In the genomic region with DNA sequence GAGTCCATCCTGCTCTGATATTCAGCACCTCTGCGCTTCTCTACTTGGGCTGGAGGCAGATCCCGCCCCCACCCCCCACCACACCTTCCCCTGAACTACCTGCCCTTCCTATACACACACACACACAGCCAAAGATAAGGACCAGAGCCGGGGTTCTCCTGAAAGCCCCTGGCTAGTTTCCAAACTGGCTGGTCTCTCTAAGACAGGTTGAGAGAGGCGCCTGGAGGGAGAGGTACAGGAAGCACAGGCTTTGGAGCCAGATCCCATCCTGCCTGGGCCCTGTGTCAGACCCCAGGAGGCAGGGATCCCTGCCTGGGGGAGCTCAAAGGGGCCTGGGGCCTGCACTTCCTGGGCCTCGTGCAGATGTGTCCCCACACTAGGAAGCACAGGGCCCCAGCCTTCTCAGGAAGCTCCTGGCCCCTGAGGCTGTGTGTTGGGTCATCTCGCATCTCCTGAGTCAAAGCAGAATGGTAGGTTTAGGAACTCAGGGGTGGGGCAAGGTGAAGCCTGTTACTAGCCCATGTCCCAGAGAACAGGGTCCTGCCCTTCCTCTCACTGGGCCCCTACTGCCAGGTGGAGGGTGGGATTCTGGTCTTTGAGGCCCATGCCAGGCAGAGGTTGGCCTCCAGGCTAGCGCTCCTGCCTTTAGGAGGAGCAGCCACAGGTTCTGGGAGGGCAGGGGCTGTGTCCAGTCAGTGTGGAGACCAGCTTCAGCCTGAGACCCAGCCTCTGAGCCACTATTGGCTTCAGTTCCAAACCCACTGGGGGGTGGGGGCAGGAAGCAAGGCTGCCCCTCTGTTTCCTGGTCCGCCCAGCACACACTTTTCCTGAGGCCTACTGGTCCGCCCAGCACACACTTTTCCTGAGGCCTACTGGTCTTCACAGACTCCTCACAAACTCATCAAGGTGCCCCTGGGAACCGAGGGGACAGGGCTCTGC, we compare ENCODE assay signal across 14 cellular contexts. TPM values are rescaled to one million over a fixed set of nuclear protein-coding genes. Genes with fewer than 3 reads are reported as not detected.
A peak's percentile ranks its signal among the peaks of the same experiment; 100 is the strongest.
DNase-seq lines count a peak whose midpoint lies in the region; ATAC-seq and TF ChIP-seq lines count a peak whose summit lies in the region.
"Had no signal": no experiment of that assay in that cellular context is flagged by ENCODE, and none has a peak within 500 bp of the region (broad histone marks: within the 10 kb centered on the region; RNA-seq: fewer than 3 reads in every experiment).

No MANE protein-coding gene starts in this region.

- DNase-seq in NCI-H510A treated with DMSO at 0.1 percent for 48 hours (lab: John Stamatoyannopoulos, UW) (peak; percentile 11), NCI-H510A (lab: John Stamatoyannopoulos, UW) (no peak), PC-9 (peak; percentile 69 to 86), pulmonary artery endothelial cell (ENCODE audit: low read depth, low spot score) (peak; percentile 13), C1 segment of cervical spinal cord (lab: John Stamatoyannopoulos, UW) (no peak), NCI-H2029 treated with DMSO at 0.1 percent for 48 hours (lab: John Stamatoyannopoulos, UW) (no peak), glomerular visceral epithelial cell (ENCODE audit: extremely low spot score) (no peak)
- DNase-seq: activated CD8-positive, alpha-beta T cell treated with anti-CD3 and anti-CD28 coated beads, Interleukin-2, amount 10 ng/mL, durations not matched to agents 7 days and 5 days; left ventricle myocardium inferior had no signal

- no peak for TF ChIP-seq CTCF in PC-9 (conservative IDR thresholded peaks at IDR 0.05)

- peaks cover 35% of the 10 kb centered on the region; the same call in 1 of the 2 replicates for H3F3A ChIP-seq in PC-9 (ENCODE audit: insufficient read depth, low read depth)

- ATAC-seq in esophagus mucosa = peak; percentile 72
- ATAC-seq: activated CD8-positive, alpha-beta T cell treated with anti-CD3 and anti-CD28 coated beads, Interleukin-2, amount 10 ng/mL, durations not matched to agents 7 days and 5 days had no signal

- POLR2A ChIA-PET in PC-9 (lab: Charles Lee; ENCODE audit: unreplicated experiment) = interaction anchor here (0.6 to 0.7 kb wide), 3 partner anchors 15 to 110 kb away, joined by 3 to 5 read pairs (median 3); no protein-coding TSS in a partner anchor

- no peaks in the 10 kb centered on the region for H3K36me3 ChIP-seq in PC-9 (ENCODE audit: low read depth)
- H3K36me3 ChIP-seq: left ventricle myocardium inferior had no signal

- no peaks in the 10 kb centered on the region for H3K9me2 ChIP-seq in PC-9 (ENCODE audit: insufficient read depth)

- H3K4me1 ChIP-seq in PC-9 (replicated peaks; ENCODE audit: insufficient read depth) = peaks cover 39% of the 10 kb centered on the region

- peak overlapping the region; percentile 48 for H3K4me2 ChIP-seq in PC-9

- no peak overlapping the region for H2AFZ ChIP-seq in PC-9

- no peaks in the 10 kb centered on the region for H3K9me3 ChIP-seq in PC-9 (ENCODE audit: insufficient read depth, low read depth)
- H3K9me3 ChIP-seq: left ventricle myocardium inferior had no signal

- no TSS peak for BruUV-seq in PC-9 (replicated peaks; lab: Mats Ljungman, UMichigan)

- peak overlapping the region; percentile 37 for H3K27ac ChIP-seq in PC-9
- H3K27ac ChIP-seq: left ventricle myocardium inferior had no signal

- H3K79me2 ChIP-seq in PC-9 (ENCODE audit: low read depth) = no peaks in the 10 kb centered on the region

- peaks cover 8% of the 10 kb centered on the region for H4K20me1 ChIP-seq in PC-9 (ENCODE audit: insufficient read depth)

- intact Hi-C loops in PC-9 (cut with micrococcal nuclease; ENCODE audit: unreplicated experiment) = loop anchor here (2.0 kb wide), 1 partner anchor 37 kb away; a partner anchor contains a TSS

- no peak overlapping the region for H3K4me3 ChIP-seq in PC-9
- H3K4me3 ChIP-seq: left ventricle myocardium inferior had no signal

- CTCF ChIA-PET in PC-9 (lab: Charles Lee) = interaction anchor here (0.5 to 0.6 kb wide), 2 partner anchors 51 to 85 kb away, joined by 3 to 8 read pairs; no protein-coding TSS in a partner anchor

- H3K27me3 ChIP-seq in PC-9 (ENCODE audit: insufficient read depth, low read depth) = no peaks in the 10 kb centered on the region

RNA-seq across cellular contexts. Expression of a gene that starts 16.1 kb away (rescaled TPM):
- total RNA-seq in PC-9 (2021) = 0.08 and 0.17 TPM in 2 replicates
- total RNA-seq in esophagus mucosa = 0.64 TPM
- total RNA-seq in pulmonary artery endothelial cell = not detected in 2 replicates
- total RNA-seq: activated CD8-positive, alpha-beta T cell treated with anti-CD3 and anti-CD28 coated beads, Interleukin-2, amount 10 ng/mL, durations not matched to agents 7 days and 5 days; activated naive CD4-positive, alpha-beta T cell treated with anti-CD3 and anti-CD28 coated beads, Interleukin-2, amount 50 U/mL, for 72 hours; frontal cortex; left ventricle myocardium inferior; T-helper 1 cell treated with Interleukin-12 subunit alpha and Interleukin-12 subunit beta and Interleukin-4 antibody, amounts not matched to agents 30 ng/mL and 1 ng/mL, for 36 hours; temporal lobe had no signal

RNA-seq across cellular contexts. Expression of a gene that starts 36.5 kb away (rescaled TPM):
- total RNA-seq in PC-9 (2021) (30.2 and 30.4 TPM in 2 replicates), esophagus mucosa (47.0 TPM), pulmonary artery endothelial cell (13.3 and 13.6 TPM in 2 replicates)

Comparison
In these comparisons a context has a peak if more than half of its experiments do, and no peak if none do; other contexts are left out.
1. DNase-seq: peak in NCI-H510A treated with DMSO at 0.1 percent for 48 hours (single experiment), PC-9 (2 of 2) and pulmonary artery endothelial cell (single experiment); none in NCI-H510A (single experiment), C1 segment of cervical spinal cord (0 of 14), NCI-H2029 treated with DMSO at 0.1 percent for 48 hours (single experiment) and glomerular visceral epithelial cell (single experiment).